In the genomic region with DNA sequence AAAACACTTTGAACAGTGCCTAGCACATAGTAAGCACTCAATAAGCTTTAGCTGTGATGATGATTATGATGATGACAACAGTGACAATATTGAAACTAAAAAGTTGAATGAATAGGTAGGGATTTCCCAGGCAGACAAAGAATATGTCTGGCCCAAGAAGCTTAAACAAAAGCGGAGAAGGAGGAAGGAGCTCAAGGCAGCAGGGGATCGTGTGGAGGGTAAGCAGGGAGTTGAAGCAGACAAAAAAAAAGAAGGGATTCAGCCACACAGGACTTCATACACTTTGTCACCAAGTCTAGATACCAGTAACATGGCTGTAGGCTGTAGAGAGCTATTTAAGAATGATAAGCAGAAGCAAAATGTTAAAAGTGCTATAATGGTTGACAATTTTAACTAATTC, we compare ENCODE assay signal across 1 cellular context.
TF ChIP-seq lines count a peak whose summit lies in the region.

No MANE protein-coding gene starts in this region.

TF ChIP-seq in GM23338, 12 proteins besides CTCF, POLR2A, EP300 and RAD21 (continued from another document):
- no peak for TF ChIP-seq ZNF462 (CRISPR knock-in tag; IDR thresholded peaks at IDR 0.05)
